In the genomic region with DNA sequence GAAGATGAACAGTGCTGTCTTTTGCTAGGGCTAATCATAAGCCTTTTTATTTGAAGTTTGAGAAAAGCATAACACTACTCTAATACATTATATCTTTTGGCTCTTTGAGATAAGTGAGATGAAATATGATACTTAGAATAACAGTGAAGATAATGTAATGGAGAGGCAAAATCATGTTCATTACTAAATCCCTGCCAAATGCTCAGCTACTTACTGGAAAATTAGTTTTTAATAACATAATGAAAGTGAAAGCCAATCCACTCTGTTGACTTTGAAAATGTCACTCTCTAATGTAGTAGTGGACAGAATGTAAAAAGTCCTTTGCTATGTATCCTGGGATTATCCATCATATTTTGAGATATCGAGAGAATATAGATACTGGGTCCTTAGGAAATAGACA, we compare ENCODE assay signal across 13 cellular contexts. TPM values are rescaled to one million over a fixed set of nuclear protein-coding genes. Genes with fewer than 3 reads are reported as not detected.
DNase-seq lines count a peak whose midpoint lies in the region; ATAC-seq, FAIRE-seq and TF ChIP-seq lines count a peak whose summit lies in the region.
"Had no signal": no experiment of that assay in that cellular context is flagged by ENCODE, and none has a peak within 500 bp of the region (broad histone marks: within the 10 kb centered on the region; RNA-seq: fewer than 3 reads in every experiment).

No MANE protein-coding gene starts in this region.

- peak; percentile 57 for ATAC-seq in GM18498 (IDR thresholded peaks at IDR 0.05; ENCODE audit: unreplicated experiment)
- ATAC-seq in HG02642 (IDR thresholded peaks at IDR 0.05; ENCODE audit: poor library complexity, unreplicated experiment): peak; percentile 44
- no peak for ATAC-seq in GM12878
- no peak for ATAC-seq in naive B cell (ENCODE audit: low read depth in 2 of 2)
- no peak for ATAC-seq in HG03520 (IDR thresholded peaks at IDR 0.05; ENCODE audit: unreplicated experiment)
- no peak for ATAC-seq in GM18502 (IDR thresholded peaks at IDR 0.05; ENCODE audit: poor library complexity, unreplicated experiment)

- in situ Hi-C loops in GM12878 (cut with MboI): no loop called here

- H3K36me3 ChIP-seq in GM12878 (ENCODE audit: control insufficient read depth in 2 of 2, insufficient read depth in 2 of 2, low read length in 1 of 2): peaks cover 4 to 8% of the 10 kb centered on the region in 2 experiments; a peak in 3 of 4 replicates
- peaks cover 0 to 8% (median 0%) of the 10 kb centered on the region in 3 donors for H3K36me3 ChIP-seq in tibial nerve
- H3K36me3 ChIP-seq: sigmoid colon had no signal

- H3K4me2 ChIP-seq in GM12878 (ENCODE audit: control insufficient read depth, insufficient read depth): peak overlapping the region; percentile 55

- CTCF ChIA-PET in GM12878 (lab: Yijun Ruan, JAX): interaction anchor here (0.7 to 1.1 kb wide), 3 partner anchors 10 to 57 kb away, joined by 3 read pairs; no protein-coding TSS in a partner anchor

- no peaks in the 10 kb centered on the region for H3K79me2 ChIP-seq in GM12878 (ENCODE audit: control insufficient read depth, insufficient read depth, low read length)

- TF ChIP-seq RAD21 in GM12878 (IDR thresholded peaks at IDR 0.05; ENCODE audit: insufficient read depth, low read depth, low read length): no peak

- TF ChIP-seq EP300 in GM12878 (IDR thresholded peaks at IDR 0.05; ENCODE audit: borderline replicate concordance in 1 of 2, control insufficient read depth in 1 of 2, low read depth in 2 of 2, low read length in 2 of 2) (no peak), tibial nerve (IDR thresholded peaks at IDR 0.05) (no peak)

- H3K27ac ChIP-seq in GM12878 (ENCODE audit: control insufficient read depth, insufficient read depth): no peak overlapping the region; the same call in 1 of the 2 replicates
- peak overlapping the region in 1 of 4 donors; percentile 16 for H3K27ac ChIP-seq in tibial nerve
- H3K27ac ChIP-seq: sigmoid colon had no signal

- H3K9me3 Mint-ChIP-seq in naive B cell: peaks cover 0 to 2% (median 0%) of the 10 kb centered on the region in 7 donors

- intact Hi-C loops in GM12878 (cut with micrococcal nuclease; ENCODE audit: unreplicated experiment): no loop called here

- RAD21 ChIA-PET in GM12878 (lab: Charles Lee; ENCODE audit: unreplicated experiment): interaction anchor here (1.0 kb wide), 1 partner anchor 43 kb away, joined by 3 read pairs; a partner anchor contains a TSS

- peak overlapping the region; percentile 27; the same call in 1 of the 2 replicates for H3K9ac ChIP-seq in GM12878 (ENCODE audit: control insufficient read depth, insufficient read depth, low read length)

- SMC1A ChIA-PET in GM12878 (lab: Charles Lee; ENCODE audit: uncharacterized antibody, unreplicated experiment): no interaction called here

- DNase-seq in GM12878 (ENCODE audit: low read depth, low spot score) (no peak), naive B cell (no peak), tibial nerve (ENCODE audit: low spot score in 2 of 2) (no peak), DMS153 treated with DMSO at 0.1 percent for 48 hours (lab: John Stamatoyannopoulos, UW; ENCODE audit: unreplicated experiment) (no peak)
- DNase-seq: activated effector memory CD4-positive, alpha-beta T cell treated with Interleukin-2 at 50 U/mL for 16 hours; DMS53; NCI-H526; sigmoid colon had no signal

- H3K4me3 ChIP-seq in GM12878 (0 out of 2 replicates have a peak overlapping the region, but pooled peaks have one; percentile 7), tibial nerve (peak overlapping the region in 1 of 4 donors; percentile 18)
- H3K4me3 ChIP-seq: sigmoid colon had no signal

- H3K9me3 ChIP-seq in GM12878 (replicated peaks; ENCODE audit: control insufficient read depth, insufficient read depth, low read length) (no peaks in the 10 kb centered on the region), tibial nerve (no peaks in the 10 kb centered on the region)
- H3K9me3 ChIP-seq: sigmoid colon had no signal

- no TSS peak for BruUV-seq in GM12878 (replicated peaks; lab: Mats Ljungman, UMichigan)

- H3K4me1 ChIP-seq in GM12878 (ENCODE audit: control insufficient read depth, insufficient read depth, low read length) (no peaks in the 10 kb centered on the region), tibial nerve (peaks cover 0 to 9% (median 0%) of the 10 kb centered on the region in 4 donors)
- H3K4me1 ChIP-seq: sigmoid colon had no signal

- peaks cover 0 to 7% of the 10 kb centered on the region in 2 donors for H3K36me3 Mint-ChIP-seq in naive B cell

- no peak for TF ChIP-seq POLR2A in GM12878 (IDR thresholded peaks at IDR 0.05; ENCODE audit: low read depth, low read length)
- no peak for TF ChIP-seq POLR2A in tibial nerve (IDR thresholded peaks at IDR 0.05)

- H3K4me3 Mint-ChIP-seq in naive B cell: peak overlapping the region in 5 of 8 donors; percentile 16 to 72 (median 60)

- no peaks in the 10 kb centered on the region for H3K27me3 Mint-ChIP-seq in naive B cell

- no peak for FAIRE-seq in GM12878 (lab: Jason Lieb, UNC)
- FAIRE-seq: keratinocyte had no signal

- H3K27me3 ChIP-seq in GM12878 (replicated peaks in 1 of 2; ENCODE audit: control insufficient read depth in 2 of 2, insufficient read depth in 2 of 2, low read length in 1 of 2) (no peaks in the 10 kb centered on the region), tibial nerve (no peaks in the 10 kb centered on the region)
- H3K27me3 ChIP-seq: sigmoid colon had no signal

- H3K27ac Mint-ChIP-seq in naive B cell: peak overlapping the region in 2 of 6 donors; percentile 51 to 88

- TF ChIP-seq CTCF in GM12878 (IDR thresholded peaks at IDR 0.05 in 2 of 3, conservative IDR thresholded peaks at IDR 0.05 in 1 of 3; ENCODE audit: control insufficient read depth in 2 of 3, extremely low read depth in 1 of 3, insufficient read depth in 1 of 3, low read depth in 3 of 3, low read length in 3 of 3) (0 out of 6 replicates have a peak, but pooled peaks of 1 of the 3 experiments have one; percentile 2), tibial nerve (IDR thresholded peaks at IDR 0.05) (no peak)

- WGBS in GM12878 (ENCODE audit: insufficient coverage, insufficient replicate concordance, low lambda C conversion rate, missing lambda C conversion rate): 0% methylated on average over 1 of the region's 1 CpG
- WGBS in tibial nerve, 2 donors: 67 to 80% methylated on average over 1 of the region's 1 CpG

- POLR2A ChIA-PET in GM12878 (lab: Charles Lee): no interaction called here

- peak overlapping the region; percentile 39; the same call in 1 of the 2 replicates for H2AFZ ChIP-seq in GM12878 (ENCODE audit: control insufficient read depth, low read depth, low read length)

- H3K4me1 Mint-ChIP-seq in naive B cell: peaks cover 4 to 10% (median 9%) of the 10 kb centered on the region in 3 donors

- no peaks in the 10 kb centered on the region for H4K20me1 ChIP-seq in GM12878 (ENCODE audit: control insufficient read depth, insufficient read depth)

RNA-seq across cellular contexts. Expression of a gene that starts 35.9 kb away (rescaled TPM):
- 3.5 TPM in 2 replicates for total RNA-seq in GM12878 (2013; cell fraction: nucleolus; rRNA removed)
- total RNA-seq in GM12878 (2014; rRNA removed) (0.06 and 0.16 TPM in 2 replicates), GM12878 (2014; rRNA removed; fragmentation: Illumina TruSeq; extraction: Trizol) (0.09 and 0.13 TPM in 2 replicates), GM12878 (2021) (0.05 and 0.13 TPM in 2 replicates), tibial nerve (under 1 TPM in 2 of 4 donors, not detected in 2; under 0.01 to 0.22 TPM)
- 0.05 TPM for polyA plus RNA-seq in GM12878 (2011; ENCODE audit: low read depth)
- polyA plus RNA-seq in GM12878 (2011; rRNA removed) (0.27 and 0.40 TPM in 2 replicates), GM12878 (2014; fragmentation: Illumina TruSeq; extraction: Trizol) (0.07 and 0.13 TPM in 2 replicates), GM12878 (2014; fragmentation: Nextera tagmentation; extraction: Ambion mirVana) (under 1 TPM; 0.06 to 0.09 TPM), GM12878 (2014; rRNA removed) (0.05 and 0.13 TPM in 2 replicates), GM12878 (2016; fragmentation: Nextera tagmentation; extraction: Ambion mirVana) (under 1 TPM in 1 of 2 experiments, not detected in 1; 0.12 TPM), naive B cell (ENCODE audit: low read depth in 6 of 6) (under 1 TPM in 2 of 6 donors, not detected in 4; 0.05 to 0.06 TPM)
- 0.12 TPM in 2 replicates for polyA plus RNA-seq in GM12878 (2011; cell fraction: cytosol; rRNA removed)
- polyA plus RNA-seq in GM12878 (2011; cell fraction: nucleus; rRNA removed): 0.99 and 1.2 TPM in 2 replicates
- 0.13 and 0.14 TPM in 2 replicates for polyA plus RNA-seq in GM12878 (2012)
- polyA minus RNA-seq in GM12878 (2011; rRNA and poly(A)+ RNA removed): 0.21 and 0.66 TPM in 2 replicates
- polyA minus RNA-seq in GM12878 (2011; cell fraction: cytosol; rRNA and poly(A)+ RNA removed): 0.27 TPM in 1 of 2 replicates, not detected in the other
- 0.73 and 0.96 TPM in 2 replicates for polyA minus RNA-seq in GM12878 (2011; cell fraction: nucleus; rRNA and poly(A)+ RNA removed)

RNA-seq across cellular contexts. Expression of a gene that starts 43.0 kb away (rescaled TPM):
- total RNA-seq in GM12878 (2013; cell fraction: nucleolus; rRNA removed): 72.9 and 81.9 TPM in 2 replicates
- total RNA-seq in GM12878 (2014; rRNA removed): 28.6 and 37.2 TPM in 2 replicates
- total RNA-seq in GM12878 (2014; rRNA removed; fragmentation: Illumina TruSeq; extraction: Trizol): 26.2 and 32.3 TPM in 2 replicates
- 25.8 and 26.6 TPM in 2 replicates for total RNA-seq in GM12878 (2021)
- polyA plus RNA-seq in GM12878 (2011; ENCODE audit: low read depth): 5.7 TPM
- polyA plus RNA-seq in GM12878 (2011; rRNA removed): 28.7 and 39.5 TPM in 2 replicates
- polyA plus RNA-seq in GM12878 (2011; cell fraction: cytosol; rRNA removed): 17.9 and 33.3 TPM in 2 replicates
- polyA plus RNA-seq in GM12878 (2011; cell fraction: nucleus; rRNA removed): 67.2 and 84.8 TPM in 2 replicates
- polyA plus RNA-seq in GM12878 (2012): 11.1 and 12.2 TPM in 2 replicates
- polyA plus RNA-seq in GM12878 (2014; fragmentation: Illumina TruSeq; extraction: Trizol): 29.7 and 33.9 TPM in 2 replicates
- polyA plus RNA-seq in GM12878 (2014; fragmentation: Nextera tagmentation; extraction: Ambion mirVana): 10 to 100 TPM; 12.5 to 18.8 TPM
- polyA plus RNA-seq in GM12878 (2014; rRNA removed): 14.9 and 28.2 TPM in 2 replicates
- 10 to 100 TPM; 25.2 to 26.4 TPM for polyA plus RNA-seq in GM12878 (2016; fragmentation: Nextera tagmentation; extraction: Ambion mirVana)
- polyA minus RNA-seq in GM12878 (2011; rRNA and poly(A)+ RNA removed): 116 and 139 TPM in 2 replicates
- polyA minus RNA-seq in GM12878 (2011; cell fraction: cytosol; rRNA and poly(A)+ RNA removed): 9.5 and 14.3 TPM in 2 replicates
- 77.1 and 117 TPM in 2 replicates for polyA minus RNA-seq in GM12878 (2011; cell fraction: nucleus; rRNA and poly(A)+ RNA removed)
- polyA plus RNA-seq in naive B cell (ENCODE audit: low read depth in 6 of 6): 1 to 10 TPM; 3.4 to 7.6 (median 4.8) TPM
- 1 to 10 TPM; 2.7 to 5.7 (median 5.3) TPM for total RNA-seq in tibial nerve

RNA-seq across cellular contexts. Expression of a gene that starts 43.3 kb away (rescaled TPM):
- 33.6 and 37.3 TPM in 2 replicates for total RNA-seq in GM12878 (2013; cell fraction: nucleolus; rRNA removed)
- total RNA-seq in GM12878 (2014; rRNA removed): 5.8 and 8.4 TPM in 2 replicates
- 10.1 and 10.3 TPM in 2 replicates for total RNA-seq in GM12878 (2014; rRNA removed; fragmentation: Illumina TruSeq; extraction: Trizol)
- total RNA-seq in GM12878 (2021): 8.9 and 9.3 TPM in 2 replicates
- polyA plus RNA-seq in GM12878 (2011; ENCODE audit: low read depth): 7.4 TPM
- polyA plus RNA-seq in GM12878 (2011; rRNA removed): 15.6 and 27.7 TPM in 2 replicates
- polyA plus RNA-seq in GM12878 (2011; cell fraction: cytosol; rRNA removed): 5.3 and 5.4 TPM in 2 replicates
- 23.6 and 31.4 TPM in 2 replicates for polyA plus RNA-seq in GM12878 (2011; cell fraction: nucleus; rRNA removed)
- 8.4 and 10.7 TPM in 2 replicates for polyA plus RNA-seq in GM12878 (2012)
- polyA plus RNA-seq in GM12878 (2014; fragmentation: Illumina TruSeq; extraction: Trizol): 9.0 and 11.7 TPM in 2 replicates
- polyA plus RNA-seq in GM12878 (2014; fragmentation: Nextera tagmentation; extraction: Ambion mirVana): 1 to 10 TPM; 4.3 to 7.8 TPM
- 4.6 and 5.4 TPM in 2 replicates for polyA plus RNA-seq in GM12878 (2014; rRNA removed)
- polyA plus RNA-seq in GM12878 (2016; fragmentation: Nextera tagmentation; extraction: Ambion mirVana): 10 to 100 TPM; 10.8 to 11.6 TPM
- 10.6 and 17.6 TPM in 2 replicates for polyA minus RNA-seq in GM12878 (2011; rRNA and poly(A)+ RNA removed)
- polyA minus RNA-seq in GM12878 (2011; cell fraction: cytosol; rRNA and poly(A)+ RNA removed): 3.7 and 4.3 TPM in 2 replicates
- polyA minus RNA-seq in GM12878 (2011; cell fraction: nucleus; rRNA and poly(A)+ RNA removed): 17.8 and 20.5 TPM in 2 replicates
- 10 to 100 TPM in 5 of 6 donors, 1 to 10 TPM in 1; 10.0 to 21.7 (median 17.6) TPM for polyA plus RNA-seq in naive B cell (ENCODE audit: low read depth in 6 of 6)
- 10 to 100 TPM in 2 of 4 donors, 1 to 10 TPM in 2; 7.5 to 12.0 (median 10.1) TPM for total RNA-seq in tibial nerve

Comparison
In these comparisons a context has a peak if more than half of its experiments do, and no peak if none do; other contexts are left out.
1. ATAC-seq: peak in GM18498 (single experiment) and HG02642 (single experiment); none in GM12878 (single experiment), naive B cell (0 of 2), HG03520 (single experiment) and GM18502 (single experiment).
2. RNA of a gene that starts 43.0 kb away (total RNA-seq): 25.8 to 81.9 TPM in GM12878; 2.7 to 5.7 TPM in tibial nerve; every median in the first group is over 4 times any median in the second.